ENCODE assay signal across 31 cellular contexts in genomic region chr12:52385226-52385702, GRCh38. TPM values are rescaled to one million over a fixed set of nuclear protein-coding genes. Genes with fewer than 3 reads are reported as not detected.
"Had no signal": no experiment of that assay in that cellular context is flagged by ENCODE, and none has a peak within 500 bp of the region (broad histone marks: within the 10 kb centered on the region; RNA-seq: fewer than 3 reads in every experiment).

TSS of gene KRT84 (minus strand) at chr12:52385652. CDS start at chr12:52385585, 67 bp downstream.

- H3K4me1 Mint-ChIP-seq: endodermal cell had no signal

- H3K27me3 ChIP-seq: colonic mucosa had no signal

- H3K9me3 Mint-ChIP-seq: dendritic cell treated with granulocyte-macrophage colony-stimulating factor and Interleukin-4, amounts not matched to agents 40 ng/mL and 50 ng/mL, for 4 days; effector memory CD8-positive, alpha-beta T cell; endodermal cell had no signal

- ATAC-seq: effector memory CD8-positive, alpha-beta T cell; esophagus mucosa; gastrocnemius medialis; heart right ventricle; left cardiac atrium; left lung; left ventricle myocardium superior; lower lobe of right lung had no signal

- H3K27ac ChIP-seq: colonic mucosa, epithelial cell of prostate, esophagus squamous epithelium, gastrocnemius medialis, heart right ventricle, left lung, lower lobe of right lung had no signal

- H3K36me3 ChIP-seq: colonic mucosa, esophagus squamous epithelium, gastrocnemius medialis, heart right ventricle, left lung, lower lobe of right lung had no signal

- H3K4me3 ChIP-seq: colonic mucosa, esophagus squamous epithelium, gastrocnemius medialis, heart right ventricle, left lung, lower lobe of right lung had no signal

- DNase-seq: colonic mucosa; cortex of kidney; effector CD8-positive, alpha-beta T cell; effector memory CD8-positive, alpha-beta T cell; endodermal cell; erythroblast; esophagus squamous epithelium; foreskin fibroblast; foreskin melanocyte; gastrocnemius medialis; glutamatergic neuron; heart right ventricle; hippocampal formation; left cardiac atrium; left lung; left ventricle myocardium superior; lower lobe of right lung; mesendoderm; midbrain had no signal

- H3K27ac Mint-ChIP-seq: dendritic cell treated with granulocyte-macrophage colony-stimulating factor and Interleukin-4, amounts not matched to agents 40 ng/mL and 50 ng/mL, for 4 days; effector memory CD8-positive, alpha-beta T cell; endodermal cell had no signal

- H3K9me3 ChIP-seq: colonic mucosa, esophagus squamous epithelium, gastrocnemius medialis, heart right ventricle, left lung, lower lobe of right lung had no signal

- H3K4me3 Mint-ChIP-seq: dendritic cell treated with granulocyte-macrophage colony-stimulating factor and Interleukin-4, amounts not matched to agents 40 ng/mL and 50 ng/mL, for 4 days; effector memory CD8-positive, alpha-beta T cell; endodermal cell had no signal

- H3K4me1 ChIP-seq: colonic mucosa, gastrocnemius medialis, heart right ventricle, left lung, lower lobe of right lung had no signal

- FAIRE-seq: endometrium, islet of Langerhans, keratinocyte had no signal

RNA-seq across cellular contexts. Expression of gene KRT84, which starts in this region (rescaled TPM):
- total RNA-seq: colonic mucosa, dermis microvascular lymphatic vessel endothelial cell, endodermal cell, esophagus mucosa, gastrocnemius medialis, glomerular endothelial cell, heart right ventricle, kidney epithelial cell, left cardiac atrium, left lung, left ventricle myocardium superior, lower lobe of right lung, lung microvascular endothelial cell, mononuclear cell, mucosa of gallbladder had no signal
- polyA plus RNA-seq: heart right ventricle had no signal
